31 cellular contexts compared by ENCODE assay signal in the genomic region with DNA sequence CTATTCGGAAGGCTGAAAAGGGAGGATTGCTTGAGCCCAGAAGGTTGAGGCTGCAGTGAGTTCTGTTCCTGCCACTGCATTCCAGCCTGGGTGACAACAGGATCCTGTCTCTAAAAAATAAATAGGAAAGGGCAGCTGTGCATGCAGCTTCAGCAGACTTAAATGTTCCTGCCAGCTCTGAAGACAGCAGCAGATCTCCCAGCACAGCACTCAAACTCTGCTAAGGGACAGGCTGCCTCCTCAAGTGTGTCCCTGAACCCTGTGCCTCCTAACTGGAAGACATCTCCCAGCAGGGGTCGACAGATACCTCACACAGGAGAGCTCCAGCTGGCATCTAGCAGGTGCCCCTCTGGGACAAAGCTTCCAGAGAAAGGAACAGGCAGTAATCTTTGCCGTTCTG.
DNase-seq lines count a peak whose midpoint lies in the region; ATAC-seq, FAIRE-seq and TF ChIP-seq lines count a peak whose summit lies in the region.
"Had no signal": no experiment of that assay in that cellular context is flagged by ENCODE, and none has a peak within 500 bp of the region (broad histone marks: within the 10 kb centered on the region; RNA-seq: fewer than 3 reads in every experiment).

No MANE protein-coding gene starts in this region.

- H3K27ac ChIP-seq in HepG2 (ENCODE audit: extremely low read length, insufficient read depth, low read length) (no peak overlapping the region), right lobe of liver (no peak overlapping the region), foreskin keratinocyte (no peak overlapping the region)
- H3K27ac ChIP-seq: 22Rv1; A549; BLaER1; BLaER1 treated with 17β-estradiol and CSF1 and Interleukin-3, amounts not matched to agents 10 nM and 100 nM; C4-2B had no signal

- no peak overlapping the region for H3K4me3 ChIP-seq in HepG2 (replicated peaks in 1 of 3; ENCODE audit: insufficient read depth in 1 of 3, low read depth in 2 of 3, low read length in 3 of 3)
- H3K4me3 ChIP-seq in right lobe of liver, result no peak overlapping the region
- H3K4me3 ChIP-seq: A549; BLaER1; BLaER1 treated with 17β-estradiol and CSF1 and Interleukin-3, amounts not matched to agents 10 nM and 100 nM had no signal

- no peak for TF ChIP-seq RAD21 in HepG2 (CRISPR knock-in tag; IDR thresholded peaks at IDR 0.05)

- peaks cover 1% of the 10 kb centered on the region for H3K4me1 ChIP-seq in HepG2 (ENCODE audit: insufficient read depth, low read length)
- no peaks in the 10 kb centered on the region for H3K4me1 ChIP-seq in right lobe of liver
- no peaks in the 10 kb centered on the region for H3K4me1 ChIP-seq in foreskin keratinocyte
- H3K4me1 ChIP-seq: A549, BE2C, BLaER1, Caco-2 had no signal

- intact Hi-C loops in HepG2 (cut with micrococcal nuclease; ENCODE audit: unreplicated experiment), result no loop called here
- intact Hi-C loops in right lobe of liver (cut with DNase I), result no loop called here

- DNase-seq in HepG2 (ENCODE audit: low spot score) (no peak), right lobe of liver (no peak), urothelium cell line (ENCODE audit: low spot score) (no peak), foreskin keratinocyte (no peak)
- DNase-seq: 8988T; ACHN; AML-193; BE2C; C1 segment of cervical spinal cord; Caco-2; Calu3; CD4-positive, alpha-beta memory T cell; CD4-positive, alpha-beta T cell; CD4-positive, CD25-positive, alpha-beta regulatory T cell; CD8-positive, alpha-beta memory T cell; CD8-positive, alpha-beta T cell; COR-L47; DMS 273 treated with DMSO at 0.1 percent for 48 hours; DMS153; DMS53; DMS79; DMS79 treated with DMSO at 0.1 percent for 48 hours; DND-41; EL had no signal

- TF ChIP-seq POLR2A in HepG2 (IDR thresholded peaks at IDR 0.05; ENCODE audit: insufficient read depth in 1 of 2, low read depth in 2 of 2, low read length in 2 of 2) (no peak), right lobe of liver (IDR thresholded peaks at IDR 0.05) (no peak)

- WGBS in HepG2 (ENCODE audit: low lambda C conversion rate), result 58% methylated on average over 3 of the region's 3 CpGs
- 86% methylated on average over 1 of the region's 3 CpGs for WGBS in right lobe of liver (ENCODE audit: insufficient coverage, low coverage, low lambda C conversion rate, missing lambda C conversion rate)

- POLR2A ChIA-PET in HepG2 (lab: Yijun Ruan, JAX), result no interaction called here

- in situ Hi-C loops in HepG2 (cut with HindIII; ENCODE audit: extremely low pct_ligation_motif_present, low pct_unique_long_range_greater_than_20kb), result no loop called here

- ATAC-seq in HepG2, result no peak
- no peak for ATAC-seq in right lobe of liver
- no peak for ATAC-seq in foreskin keratinocyte
- ATAC-seq: A549; CD8-positive, alpha-beta T cell had no signal

- no peaks in the 10 kb centered on the region for H4K20me1 ChIP-seq in HepG2 (ENCODE audit: insufficient read depth, low read length)
- H4K20me1 ChIP-seq: BLaER1; BLaER1 treated with 17β-estradiol and CSF1 and Interleukin-3, amounts not matched to agents 10 nM and 100 nM had no signal

- no peak overlapping the region for H3K9ac ChIP-seq in HepG2 (ENCODE audit: insufficient read depth, low read depth, low read length)
- H3K9ac ChIP-seq: BLaER1; BLaER1 treated with 17β-estradiol and CSF1 and Interleukin-3, amounts not matched to agents 10 nM and 100 nM had no signal

- H3K27me3 ChIP-seq in HepG2 (ENCODE audit: control insufficient read depth in 1 of 2, insufficient read depth in 2 of 2, low read length in 2 of 2), result no peaks in the 10 kb centered on the region
- H3K27me3 ChIP-seq in right lobe of liver, result no peaks in the 10 kb centered on the region
- H3K27me3 ChIP-seq in foreskin keratinocyte, result no peaks in the 10 kb centered on the region
- H3K27me3 ChIP-seq: BLaER1; BLaER1 treated with 17β-estradiol and CSF1 and Interleukin-3, amounts not matched to agents 10 nM and 100 nM had no signal

- CTCF ChIA-PET in HepG2 (lab: Yijun Ruan, JAX; ENCODE audit: low intra/inter-chr PET ratio, low total read pairs), result no interaction called here

- peaks cover 28% of the 10 kb centered on the region for H3K9me3 ChIP-seq in HepG2 (ENCODE audit: low read length)
- H3K9me3 ChIP-seq in right lobe of liver, result no peaks in the 10 kb centered on the region
- H3K9me3 ChIP-seq: BE2C had no signal

- no peak overlapping the region for H3K4me2 ChIP-seq in HepG2 (ENCODE audit: low read depth, low read length)
- H3K4me2 ChIP-seq: A549; BLaER1; BLaER1 treated with 17β-estradiol and CSF1 and Interleukin-3, amounts not matched to agents 10 nM and 100 nM had no signal

- no peak for TF ChIP-seq CTCF in HepG2 (CRISPR knock-in tag; IDR thresholded peaks at IDR 0.05)
- no peak for TF ChIP-seq CTCF in right lobe of liver (IDR thresholded peaks at IDR 0.05)
- TF ChIP-seq CTCF in foreskin keratinocyte (conservative IDR thresholded peaks at IDR 0.05), result no peak

- TF ChIP-seq EP300 in HepG2 (IDR thresholded peaks at IDR 0.05; ENCODE audit: low read depth in 2 of 2, low read length in 2 of 2) (no peak), HepG2 (CRISPR knock-in tag; IDR thresholded peaks at IDR 0.05; ENCODE audit: borderline replicate concordance) (no peak)

- H3K36me3 ChIP-seq in HepG2 (replicated peaks in 1 of 2; ENCODE audit: control insufficient read depth in 1 of 2, insufficient read depth in 2 of 2, low read length in 2 of 2), result no peaks in the 10 kb centered on the region
- no peaks in the 10 kb centered on the region for H3K36me3 ChIP-seq in right lobe of liver
- H3K36me3 ChIP-seq: BE2C; BLaER1; BLaER1 treated with 17β-estradiol and CSF1 and Interleukin-3, amounts not matched to agents 10 nM and 100 nM had no signal

- no TSS peak for BruUV-seq in HepG2 (replicated peaks; lab: Mats Ljungman, UMichigan)

- no peak overlapping the region for H2AFZ ChIP-seq in HepG2 (ENCODE audit: low read length)

- FAIRE-seq in HepG2 (lab: Jason Lieb, UNC) (no peak), urothelium cell line (lab: Jason Lieb, UNC) (peak; percentile 67)
- FAIRE-seq: A204.1, A549, D721Med had no signal

- H3K79me2 ChIP-seq in HepG2 (ENCODE audit: insufficient read depth, low read length), result no peaks in the 10 kb centered on the region

TF ChIP-seq in HepG2, 621 proteins besides CTCF, POLR2A, EP300 and RAD21:
- TF ChIP-seq, protein P1, sequence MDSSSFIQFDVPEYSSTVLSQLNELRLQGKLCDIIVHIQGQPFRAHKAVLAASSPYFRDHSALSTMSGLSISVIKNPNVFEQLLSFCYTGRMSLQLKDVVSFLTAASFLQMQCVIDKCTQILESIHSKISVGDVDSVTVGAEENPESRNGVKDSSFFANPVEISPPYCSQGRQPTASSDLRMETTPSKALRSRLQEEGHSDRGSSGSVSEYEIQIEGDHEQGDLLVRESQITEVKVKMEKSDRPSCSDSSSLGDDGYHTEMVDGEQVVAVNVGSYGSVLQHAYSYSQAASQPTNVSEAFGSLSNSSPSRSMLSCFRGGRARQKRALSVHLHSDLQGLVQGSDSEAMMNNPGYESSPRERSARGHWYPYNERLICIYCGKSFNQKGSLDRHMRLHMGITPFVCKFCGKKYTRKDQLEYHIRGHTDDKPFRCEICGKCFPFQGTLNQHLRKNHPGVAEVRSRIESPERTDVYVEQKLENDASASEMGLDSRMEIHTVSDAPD (CRISPR knock-in tag; IDR thresholded peaks at IDR 0.05), result no peak
- peak; percentile 90; the same call in 1 of the 2 replicates for TF ChIP-seq ZNF17 (CRISPR knock-in tag; IDR thresholded peaks at IDR 0.05)
- no peak for TF ChIP-seq ZFYVE20 (CRISPR knock-in tag; IDR thresholded peaks at IDR 0.05; ENCODE audit: borderline replicate concordance, low read depth)
